ENCODE assay signal across 1 cellular context in genomic region chr6:33278810-33279209, GRCh38.
TF ChIP-seq lines count a peak whose summit lies in the region.

No MANE protein-coding gene starts in this region.

TF ChIP-seq in HepG2, 621 proteins besides CTCF, POLR2A, EP300 and RAD21:
- TF ChIP-seq STAT5B (CRISPR knock-in tag; IDR thresholded peaks at IDR 0.05) (no peak), ADNP (CRISPR knock-in tag; IDR thresholded peaks at IDR 0.05) (no peak), HIVEP1 (CRISPR knock-in tag; IDR thresholded peaks at IDR 0.05) (no peak), CREBL2 (CRISPR knock-in tag; IDR thresholded peaks at IDR 0.05; ENCODE audit: borderline replicate concordance) (no peak), ZNF850 (CRISPR knock-in tag; conservative IDR thresholded peaks at IDR 0.05) (no peak)
